Comparison of ENCODE assay signal across 8 cellular contexts in genomic region chr2:54176577-54176976, GRCh38.
DNase-seq lines count a peak whose midpoint lies in the region; ATAC-seq, FAIRE-seq and TF ChIP-seq lines count a peak whose summit lies in the region.

No MANE protein-coding gene starts in this region.

- no peak overlapping the region for H3K9ac ChIP-seq in HepG2 (ENCODE audit: insufficient read depth, low read depth, low read length)

- no peaks in the 10 kb centered on the region for H3K27me3 ChIP-seq in HepG2 (ENCODE audit: control insufficient read depth in 1 of 2, insufficient read depth in 2 of 2, low read length in 2 of 2)

- H3K27ac ChIP-seq in HepG2 (ENCODE audit: extremely low read length, insufficient read depth, low read length): no peak overlapping the region

- TF ChIP-seq POLR2A in HepG2 (IDR thresholded peaks at IDR 0.05; ENCODE audit: insufficient read depth in 1 of 2, low read depth in 2 of 2, low read length in 2 of 2): no peak

- 7% methylated on average over 2 of the region's 2 CpGs for WGBS in HepG2 (ENCODE audit: low lambda C conversion rate)

- peaks cover 10% of the 10 kb centered on the region for H3K4me1 ChIP-seq in HepG2 (ENCODE audit: insufficient read depth, low read length)

- intact Hi-C loops in HepG2 (cut with micrococcal nuclease; ENCODE audit: unreplicated experiment): loop anchor here (1.0 to 10.0 kb wide), 6 partner anchors 70 to 528 kb away; partner anchors contain the start of gene SPTBN1

- H3K9me3 ChIP-seq in HepG2 (ENCODE audit: low read length): no peaks in the 10 kb centered on the region

- POLR2A ChIA-PET in HepG2 (lab: Yijun Ruan, JAX): no interaction called here

- in situ Hi-C loops in HepG2 (cut with HindIII; ENCODE audit: extremely low pct_ligation_motif_present, low pct_unique_long_range_greater_than_20kb): no loop called here

- peak; percentile 25; the same call in 1 of the 3 replicates for TF ChIP-seq CTCF in GM12872 (IDR thresholded peaks at IDR 0.05; ENCODE audit: insufficient read depth, low read depth, low read length)
- peak; percentile 50 for TF ChIP-seq CTCF in cardiac fibroblast (IDR thresholded peaks at IDR 0.05; ENCODE audit: low read depth, low read length)
- TF ChIP-seq CTCF in HepG2 (CRISPR knock-in tag; IDR thresholded peaks at IDR 0.05): peak; percentile 94

- no peaks in the 10 kb centered on the region for H3K36me3 ChIP-seq in HepG2 (replicated peaks in 1 of 2; ENCODE audit: control insufficient read depth in 1 of 2, insufficient read depth in 2 of 2, low read length in 2 of 2)

- DNase-seq in NCI-H1694 treated with DMSO at 0.1 percent for 48 hours (lab: John Stamatoyannopoulos, UW) (peak; percentile 23), cardiac fibroblast (ENCODE audit: low read depth in 2 of 2) (peak; percentile 69 to 77), HepG2 (ENCODE audit: low spot score) (peak; percentile 85), activated T-cell treated with anti-CD3 and anti-CD28 coated beads for 4 hours (no peak), mesenteric fat pad (ENCODE audit: low spot score) (no peak), occipital lobe (lab: John Stamatoyannopoulos, UW) (no peak)
- no peak for DNase-seq in activated CD4-positive, CD25-positive, alpha-beta regulatory T cell (lab: John Stamatoyannopoulos, UW)

- H3K4me2 ChIP-seq in HepG2 (ENCODE audit: low read depth, low read length): no peak overlapping the region

- CTCF ChIA-PET in HepG2 (lab: Yijun Ruan, JAX; ENCODE audit: low intra/inter-chr PET ratio, low total read pairs): interaction anchor here (0.7 kb wide), 1 partner anchor 326 kb away, joined by 3 read pairs; no protein-coding TSS in a partner anchor

- ATAC-seq in HepG2: peak; percentile 99

- H4K20me1 ChIP-seq in HepG2 (ENCODE audit: insufficient read depth, low read length): no peaks in the 10 kb centered on the region

- FAIRE-seq in HepG2 (lab: Jason Lieb, UNC): peak; percentile 96

- H3K79me2 ChIP-seq in HepG2 (ENCODE audit: insufficient read depth, low read length): no peaks in the 10 kb centered on the region

- peak; percentile 85 for TF ChIP-seq RAD21 in HepG2 (CRISPR knock-in tag; IDR thresholded peaks at IDR 0.05)

- no TSS peak for BruUV-seq in HepG2 (replicated peaks; lab: Mats Ljungman, UMichigan)

- H2AFZ ChIP-seq in HepG2 (ENCODE audit: low read length): no peak overlapping the region

- no peak for TF ChIP-seq EP300 in HepG2 (IDR thresholded peaks at IDR 0.05; ENCODE audit: low read depth in 2 of 2, low read length in 2 of 2)
- no peak for TF ChIP-seq EP300 in HepG2 (CRISPR knock-in tag; IDR thresholded peaks at IDR 0.05; ENCODE audit: borderline replicate concordance)

- no peak overlapping the region for H3K4me3 ChIP-seq in cardiac fibroblast (replicated peaks in 1 of 2; ENCODE audit: low read depth in 2 of 2, low read length in 2 of 2)
- H3K4me3 ChIP-seq in HepG2 (replicated peaks in 1 of 3; ENCODE audit: insufficient read depth in 1 of 3, low read depth in 2 of 3, low read length in 3 of 3): no peak overlapping the region

TF ChIP-seq in HepG2, 621 proteins besides CTCF, POLR2A, EP300 and RAD21 (continues in another document):
- TF ChIP-seq ZNF460 (CRISPR knock-in tag; IDR thresholded peaks at IDR 0.05; ENCODE audit: borderline replicate concordance) (no peak), PRMT3 (CRISPR knock-in tag; IDR thresholded peaks at IDR 0.05; ENCODE audit: borderline replicate concordance, low read depth) (peak; percentile 40; the same call in 1 of the 2 replicates), ZNF710 (CRISPR knock-in tag; IDR thresholded peaks at IDR 0.05; ENCODE audit: borderline replicate concordance) (0 out of 2 replicates have a peak, but pooled peaks have one; percentile 24), ELF3 (CRISPR knock-in tag; IDR thresholded peaks at IDR 0.05) (peak; percentile 11; the same call in 1 of the 2 replicates), ZFP90 (CRISPR knock-in tag; IDR thresholded peaks at IDR 0.05; ENCODE audit: borderline replicate concordance) (no peak), HNF1B (CRISPR knock-in tag; IDR thresholded peaks at IDR 0.05) (no peak), ARID5B (CRISPR knock-in tag; IDR thresholded peaks at IDR 0.05) (peak; percentile 12; the same call in 1 of the 2 replicates), ZNF580 (CRISPR knock-in tag; IDR thresholded peaks at IDR 0.05; ENCODE audit: borderline replicate concordance, low read depth) (peak; percentile 51; the same call in 1 of the 2 replicates), BCL6 (CRISPR knock-in tag; IDR thresholded peaks at IDR 0.05) (peak; percentile 88), SSRP1 (CRISPR knock-in tag; IDR thresholded peaks at IDR 0.05) (0 out of 2 replicates have a peak, but pooled peaks have one; percentile 41), PHF20 (CRISPR knock-in tag; IDR thresholded peaks at IDR 0.05) (no peak), ZFP91 (CRISPR knock-in tag; IDR thresholded peaks at IDR 0.05; ENCODE audit: borderline replicate concordance) (no peak), ZMYM2 (CRISPR knock-in tag; IDR thresholded peaks at IDR 0.05) (no peak), ZNF10 (CRISPR knock-in tag; IDR thresholded peaks at IDR 0.05; ENCODE audit: borderline replicate concordance, low read depth) (no peak), MEIS1 (CRISPR knock-in tag; IDR thresholded peaks at IDR 0.05; ENCODE audit: borderline replicate concordance) (no peak)

Comparison
In these comparisons a context has a peak if more than half of its experiments do, and no peak if none do; other contexts are left out.
1. CTCF ChIP-seq: peak in every context shown above with its lines; median percentile 94 in HepG2; 50 in cardiac fibroblast; 25 in GM12872.
2. DNase-seq: peak in NCI-H1694 treated with DMSO at 0.1 percent for 48 hours (single experiment), cardiac fibroblast (2 of 2) and HepG2 (single experiment); none in activated T-cell treated with anti-CD3 and anti-CD28 coated beads for 4 hours (single experiment), mesenteric fat pad (single experiment), occipital lobe (single experiment) and activated CD4-positive, CD25-positive, alpha-beta regulatory T cell (0 of 4).